In the genomic region with DNA sequence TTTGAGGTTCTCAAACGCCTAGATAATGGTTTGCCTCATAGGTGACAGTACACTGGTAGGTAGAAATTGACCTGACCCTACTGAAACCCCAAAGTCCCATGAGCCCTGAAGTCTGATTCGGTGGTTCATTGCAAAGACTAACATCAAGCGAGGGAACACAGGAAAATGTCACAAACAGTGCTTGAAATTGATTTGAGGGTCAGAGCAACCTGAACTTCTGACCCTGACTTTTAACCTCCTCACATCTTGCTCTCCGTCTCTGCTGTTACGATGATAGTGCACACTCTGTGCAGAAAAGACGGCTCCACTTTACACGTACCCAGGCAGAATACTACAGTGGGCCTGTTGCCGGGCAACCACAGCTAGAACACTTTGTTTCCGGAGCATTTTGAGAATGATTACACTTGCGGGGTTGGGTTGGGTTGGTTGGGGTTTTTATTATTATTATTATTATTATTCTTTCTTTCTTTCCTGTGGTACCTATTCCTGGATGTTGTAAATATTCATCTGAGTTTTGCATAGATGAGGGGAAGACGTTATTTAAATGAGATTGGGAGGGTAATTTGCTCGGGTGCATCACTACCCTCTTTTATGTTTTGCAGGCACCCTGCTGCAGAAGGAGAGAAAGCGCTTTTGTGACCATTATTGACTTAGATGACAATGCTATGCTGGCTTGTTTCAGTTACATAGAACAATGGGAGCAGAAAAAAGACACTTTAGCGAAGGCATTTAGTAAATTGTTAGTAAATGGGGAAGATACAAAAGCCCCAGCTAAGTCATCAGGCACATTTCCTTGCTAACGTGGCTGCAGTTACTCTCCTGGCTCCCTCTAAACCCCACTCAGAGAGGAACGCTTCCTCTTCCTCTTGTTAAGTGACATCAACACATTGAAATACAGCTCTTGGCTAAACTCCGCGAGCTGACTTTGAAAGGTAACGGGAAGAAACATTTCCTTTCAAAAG, we compare ENCODE assay signal across 9 cellular contexts.
A peak's percentile ranks its signal among the peaks of the same experiment; 100 is the strongest.
DNase-seq lines count a peak whose midpoint lies in the region; ATAC-seq and TF ChIP-seq lines count a peak whose summit lies in the region.
"Had no signal": no experiment of that assay in that cellular context is flagged by ENCODE, and none has a peak within 500 bp of the region (broad histone marks: within the 10 kb centered on the region; RNA-seq: fewer than 3 reads in every experiment).

No MANE protein-coding gene starts in this region.

- no peak overlapping the region for H2AK5ac ChIP-seq in H9 (ENCODE audit: insufficient read length, low read length)

- no peak overlapping the region for H2BK120ac ChIP-seq in H9 (ENCODE audit: low read depth, low read length, poor library complexity, severe bottlenecking)

- DNase-seq in H9, result peak; percentile 62
- peak; percentile 94 for DNase-seq in NCI-H748 treated with DMSO at 0.1 percent for 48 hours (lab: John Stamatoyannopoulos, UW)
- DNase-seq in globus pallidus (ENCODE audit: low spot score), result peak; percentile 24
- DNase-seq in nucleus accumbens (lab: John Stamatoyannopoulos, UW), result peak in 32 of 56 donors; percentile 3 to 78 (median 36)
- no peak for DNase-seq in stimulated activated CD4-positive, alpha-beta T cell treated with anti-CD3 and anti-CD28 coated beads, Interleukin-15, amount 100 ng/mL, for 24 hours
- DNase-seq in kidney glomerular epithelial cell (lab: John Stamatoyannopoulos, UW), result no peak
- DNase-seq in cerebellar nuclear complex (lab: John Stamatoyannopoulos, UW), result no peak
- DNase-seq: activated naive CD4-positive, alpha-beta T cell had no signal

- H3K27me3 Mint-ChIP-seq in H9 (ENCODE audit: low read depth), result no peaks in the 10 kb centered on the region; the same call in 1 of the 2 replicates

- H3K9me3 ChIP-seq in H9 (ENCODE audit: control insufficient read depth, low read depth, low read length), result no peaks in the 10 kb centered on the region

- no peaks in the 10 kb centered on the region for H3K79me2 ChIP-seq in H9 (ENCODE audit: insufficient read depth, low read length)

- H3K9me3 Mint-ChIP-seq in H9, result no peaks in the 10 kb centered on the region

- H4K91ac ChIP-seq in H9 (ENCODE audit: insufficient read length, low read depth, low read length), result no peak overlapping the region

- no peak overlapping the region for H2AFZ ChIP-seq in H9 (ENCODE audit: low read length)

- peak overlapping the region; percentile 46 to 97 (median 94); a peak in 6 of 7 replicates for H3K27ac Mint-ChIP-seq in H9

- H3K18ac ChIP-seq in H9 (ENCODE audit: insufficient read length, low read depth, low read length), result peak overlapping the region; percentile 22

- peaks cover 0 to 7% (median 5%) of the 10 kb centered on the region in 3 experiments; a peak in 2 of 7 replicates for H3K36me3 Mint-ChIP-seq in H9 (ENCODE audit: insufficient read depth in 1 of 3, low read depth in 3 of 3)

- no peak overlapping the region for H3K4ac ChIP-seq in H9 (ENCODE audit: low read depth, low read length)

- H3K56ac ChIP-seq in H9 (ENCODE audit: insufficient read length, low read depth, low read length), result no peak overlapping the region

- H4K8ac ChIP-seq in H9 (replicated peaks; ENCODE audit: insufficient read length, low read depth, low read length), result no peak overlapping the region

- H3K23ac ChIP-seq in H9 (ENCODE audit: insufficient read length, low read depth, low read length), result no peak overlapping the region

- no peak for TF ChIP-seq CTCF in H9 (conservative IDR thresholded peaks at IDR 0.05)

- H3K4me1 Mint-ChIP-seq in H9, result peaks cover 35 to 40% of the 10 kb centered on the region in 2 experiments

- H3K23me2 ChIP-seq in H9 (ENCODE audit: insufficient read length, low read depth, low read length, poor library complexity, severe bottlenecking), result no peaks in the 10 kb centered on the region

- H3K14ac ChIP-seq in H9 (ENCODE audit: insufficient read depth, low read length), result peak overlapping the region; percentile 9; the same call in 1 of the 2 replicates

- no peaks in the 10 kb centered on the region for H3K27me3 ChIP-seq in H9 (ENCODE audit: insufficient read depth, low read length)

- H3K27ac ChIP-seq in H9 (ENCODE audit: insufficient read length, low read depth, low read length), result peak overlapping the region; percentile 70

- H2BK15ac ChIP-seq in H9 (ENCODE audit: low read depth, low read length), result no peak overlapping the region

- no peak overlapping the region for H2BK5ac ChIP-seq in H9 (ENCODE audit: insufficient read length, low read length)

- H3K79me1 ChIP-seq in H9 (ENCODE audit: insufficient read depth, low read depth, low read length, poor library complexity, severe bottlenecking), result no peaks in the 10 kb centered on the region

- no peak overlapping the region for H2BK12ac ChIP-seq in H9 (ENCODE audit: insufficient read length, low read depth, low read length)

- H3K4me1 ChIP-seq in H9 (ENCODE audit: insufficient read depth, low read length), result peaks cover 5% of the 10 kb centered on the region; the same call in 1 of the 2 replicates

- no peak overlapping the region; a peak in 1 of 5 replicates for H3K4me3 Mint-ChIP-seq in H9

- no peak overlapping the region for H2BK20ac ChIP-seq in H9 (ENCODE audit: low read depth, low read length, poor library complexity, severe bottlenecking)

- peak overlapping the region; percentile 36 for H3K4me2 ChIP-seq in H9 (ENCODE audit: insufficient read depth, insufficient read length, low read length)

- ATAC-seq in HG03108 (IDR thresholded peaks at IDR 0.05; ENCODE audit: unreplicated experiment), result no peak

- H3K9ac ChIP-seq in H9 (ENCODE audit: extremely low read depth, insufficient read length, low read length), result no peak overlapping the region

- no CpG with 5 or more reads among the region's 19 CpGs for WGBS in H9 (ENCODE audit: extremely low coverage, insufficient read length, low lambda C conversion rate)

- H4K20me1 ChIP-seq in H9 (ENCODE audit: control insufficient read depth, insufficient read depth, insufficient read length), result no peaks in the 10 kb centered on the region

- H4K5ac ChIP-seq in H9 (ENCODE audit: insufficient read length, low read depth, low read length), result no peak overlapping the region

- no peak overlapping the region for H3T11ph ChIP-seq in H9 (ENCODE audit: low read length)

Comparison
In these comparisons a context has a peak if more than half of its experiments do, and no peak if none do; other contexts are left out.
1. DNase-seq: peak in H9 (single experiment), NCI-H748 treated with DMSO at 0.1 percent for 48 hours (single experiment), globus pallidus (single experiment) and nucleus accumbens (32 of 56); none in stimulated activated CD4-positive, alpha-beta T cell treated with anti-CD3 and anti-CD28 coated beads, Interleukin-15, amount 100 ng/mL, for 24 hours (single experiment), kidney glomerular epithelial cell (single experiment) and cerebellar nuclear complex (0 of 2).